ENCODE assay signal across 9 cellular contexts in the genomic region with DNA sequence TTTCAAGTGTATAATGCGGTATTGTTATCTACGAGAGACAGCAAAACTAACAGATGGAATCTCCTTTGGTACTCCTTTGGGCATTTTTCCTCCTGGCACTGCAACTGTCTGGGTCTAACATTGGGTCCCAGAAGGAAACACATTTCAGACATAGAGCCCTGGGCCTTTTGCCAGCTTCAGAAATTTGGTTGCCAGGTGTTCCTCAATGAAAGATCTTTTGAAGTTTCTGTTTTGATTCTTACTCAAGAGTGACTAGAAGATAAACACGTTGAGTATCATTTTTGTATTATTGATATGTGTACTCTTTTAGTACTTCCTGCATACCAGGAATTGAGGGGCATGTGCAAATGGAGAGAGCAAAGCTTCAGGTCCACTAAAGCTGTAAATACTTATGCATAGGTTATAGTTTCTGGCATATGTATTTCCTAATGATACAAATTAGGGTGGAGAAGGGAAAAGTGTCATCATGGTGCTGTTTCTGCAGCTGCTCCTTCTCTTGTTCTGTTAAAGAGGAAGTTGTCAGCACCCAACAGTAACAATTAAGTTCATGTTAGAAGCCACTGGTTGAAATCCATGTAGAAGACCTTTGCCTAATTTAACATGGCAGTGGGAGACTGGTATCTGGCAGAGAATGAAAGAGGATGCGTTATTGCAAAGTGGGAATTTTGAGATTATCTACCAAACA. TPM values are rescaled to one million over a fixed set of nuclear protein-coding genes. Genes with fewer than 3 reads are reported as not detected.
A peak's percentile ranks its signal among the peaks of the same experiment; 100 is the strongest.
DNase-seq lines count a peak whose midpoint lies in the region; ATAC-seq lines count a peak whose summit lies in the region.
"Had no signal": no experiment of that assay in that cellular context is flagged by ENCODE, and none has a peak within 500 bp of the region (broad histone marks: within the 10 kb centered on the region; RNA-seq: fewer than 3 reads in every experiment).

No MANE protein-coding gene starts in this region.

- no peak overlapping the region for H3K4me3 ChIP-seq in mesenchymal stem cell (ENCODE audit: insufficient read depth in 1 of 2, low read depth in 1 of 2, low read length in 2 of 2)
- H3K4me3 ChIP-seq: Peyer's patch had no signal

- H3K79me1 ChIP-seq in mesenchymal stem cell (replicated peaks; ENCODE audit: low read length, poor library complexity, severe bottlenecking), result peaks cover 2% of the 10 kb centered on the region

- no peak overlapping the region for H2BK12ac ChIP-seq in mesenchymal stem cell (ENCODE audit: low read length in 2 of 2)

- H4K8ac ChIP-seq in mesenchymal stem cell (ENCODE audit: low read length), result no peak overlapping the region

- WGBS in mesenchymal stem cell, result 97% methylated on average over 4 of the region's 4 CpGs

- H2BK120ac ChIP-seq in mesenchymal stem cell (ENCODE audit: low read depth, low read length), result no peak overlapping the region

- no peaks in the 10 kb centered on the region for H3K4me1 ChIP-seq in mesenchymal stem cell (ENCODE audit: control insufficient read depth, insufficient read depth, low read depth, low read length)
- H3K4me1 ChIP-seq: Peyer's patch had no signal

- peaks cover 0 to 29% of the 10 kb centered on the region in 2 experiments for H3K36me3 ChIP-seq in mesenchymal stem cell (ENCODE audit: control insufficient read depth in 1 of 2, insufficient read depth in 2 of 2, low read depth in 1 of 2, low read length in 2 of 2)
- H3K36me3 ChIP-seq: Peyer's patch had no signal

- peak; percentile 68 for ATAC-seq in HG02870 (IDR thresholded peaks at IDR 0.05; ENCODE audit: unreplicated experiment)

- H3K27ac ChIP-seq in mesenchymal stem cell (ENCODE audit: low read length, poor library complexity, severe bottlenecking), result peak overlapping the region; percentile 32
- H3K27ac ChIP-seq: Peyer's patch had no signal

- H3K9me3 ChIP-seq in mesenchymal stem cell (ENCODE audit: control insufficient read depth, low read length), result no peaks in the 10 kb centered on the region
- H3K9me3 ChIP-seq: Peyer's patch had no signal

- DNase-seq in NOMO-1 treated with DMSO at 0.1 percent for 48 hours (lab: John Stamatoyannopoulos, UW; ENCODE audit: unreplicated experiment), result peak; percentile 53
- DNase-seq in NOMO-1 treated with dmso at 0.1 percent for 144 hours (lab: John Stamatoyannopoulos, UW; ENCODE audit: unreplicated experiment), result no peak
- DNase-seq in NCI-H2029 (lab: John Stamatoyannopoulos, UW), result peak; percentile 90
- no peak for DNase-seq in mesenchymal stem cell
- no peak for DNase-seq in NCI-H82 (lab: John Stamatoyannopoulos, UW)
- DNase-seq in HPDE6-E6E7 (ENCODE audit: extremely low spot score), result no peak
- no peak for DNase-seq in SK-N-DZ (ENCODE audit: low spot score)

- H3K27me3 ChIP-seq in mesenchymal stem cell (ENCODE audit: control insufficient read depth in 1 of 2, insufficient read depth in 1 of 2, low read length in 2 of 2), result no peaks in the 10 kb centered on the region
- H3K27me3 ChIP-seq: Peyer's patch had no signal

- H3K14ac ChIP-seq in mesenchymal stem cell (ENCODE audit: low read length in 2 of 2), result no peak overlapping the region

- peak overlapping the region; percentile 31 for H2BK5ac ChIP-seq in mesenchymal stem cell (ENCODE audit: low read depth, low read length, poor library complexity, severe bottlenecking)

- no peak overlapping the region for H3K4ac ChIP-seq in mesenchymal stem cell (ENCODE audit: low read depth in 1 of 2, low read length in 2 of 2)

- H3K9ac ChIP-seq in mesenchymal stem cell (ENCODE audit: low read length), result no peak overlapping the region

- no peak overlapping the region for H2AFZ ChIP-seq in mesenchymal stem cell (ENCODE audit: low read depth, low read length)

- no peak overlapping the region for H3K23ac ChIP-seq in mesenchymal stem cell (ENCODE audit: low read length in 2 of 2)

- H2AK5ac ChIP-seq in mesenchymal stem cell (ENCODE audit: low read length, severe bottlenecking), result peak overlapping the region; percentile 75

- H4K91ac ChIP-seq in mesenchymal stem cell (ENCODE audit: low read length), result no peak overlapping the region

- no peak overlapping the region for H3K18ac ChIP-seq in mesenchymal stem cell (ENCODE audit: low read depth in 1 of 2, low read length in 2 of 2)

- no peak overlapping the region for H3K4me2 ChIP-seq in mesenchymal stem cell (ENCODE audit: low read length, poor library complexity, severe bottlenecking)

- H2BK15ac ChIP-seq in mesenchymal stem cell (ENCODE audit: low read depth, poor library complexity, severe bottlenecking), result no peak overlapping the region

RNA-seq across cellular contexts. Expression of gene SLC38A6, which starts 53.5 kb away (rescaled TPM):
- polyA plus RNA-seq in mesenchymal stem cell (2013, experiment 1 of 2), result 34.6 TPM
- 36.0 TPM for polyA plus RNA-seq in mesenchymal stem cell (2013, experiment 2 of 2)
- 3.9 and 7.3 TPM in 2 replicates for polyA plus RNA-seq in SK-N-DZ (2014; cell fraction: cytosol; rRNA removed)
- 14.5 and 17.3 TPM in 2 replicates for polyA plus RNA-seq in SK-N-DZ (2014; cell fraction: nucleus; rRNA removed)

RNA-seq across cellular contexts. Expression of gene TRMT5, which starts 53.7 kb away (rescaled TPM):
- 7.2 TPM for polyA plus RNA-seq in mesenchymal stem cell (2013, experiment 1 of 2)
- 6.8 TPM for polyA plus RNA-seq in mesenchymal stem cell (2013, experiment 2 of 2)
- polyA plus RNA-seq in SK-N-DZ (2014; cell fraction: cytosol; rRNA removed), result 10.5 and 11.4 TPM in 2 replicates
- polyA plus RNA-seq in SK-N-DZ (2014; cell fraction: nucleus; rRNA removed), result 12.5 and 18.4 TPM in 2 replicates

Comparison
In these comparisons a context has a peak if more than half of its experiments do, and no peak if none do; other contexts are left out.
1. DNase-seq: peak in NOMO-1 treated with DMSO at 0.1 percent for 48 hours (single experiment) and NCI-H2029 (single experiment); none in NOMO-1 treated with dmso at 0.1 percent for 144 hours (single experiment), mesenchymal stem cell (single experiment), NCI-H82 (single experiment), HPDE6-E6E7 (single experiment) and SK-N-DZ (single experiment).